ENCODE assay signal across 1 cellular context in genomic region chr7:14639801-14640200, GRCh38.
TF ChIP-seq lines count a peak whose summit lies in the region.

No MANE protein-coding gene starts in this region.

TF ChIP-seq in WTC11, 78 proteins besides CTCF, POLR2A, EP300 and RAD21 (continued from another document):
- TF ChIP-seq MYBL2 (CRISPR knock-in tag; IDR thresholded peaks at IDR 0.05) (no peak), HMGXB4 (CRISPR knock-in tag; IDR thresholded peaks at IDR 0.05) (no peak), ZNF416 (CRISPR knock-in tag; IDR thresholded peaks at IDR 0.05) (no peak)
